In genomic region chr1:95924684-95925083, GRCh38 we compare ENCODE assay signal across 8 cellular contexts.
"Had no signal": no experiment of that assay in that cellular context is flagged by ENCODE, and none has a peak within 500 bp of the region (broad histone marks: within the 10 kb centered on the region; RNA-seq: fewer than 3 reads in every experiment).

No MANE protein-coding gene starts in this region.

- H2AFZ ChIP-seq: GM23248, GM23338 had no signal

- FAIRE-seq: H54 had no signal

- DNase-seq: GM23248, H7, H9, HFFc6 had no signal

- H3K4me1 ChIP-seq: HAP-1 had no signal

- H3K4me3 ChIP-seq: GM23248, GM23338, HAP-1 had no signal

- H3K4me2 ChIP-seq: GM23338 had no signal

- H3K9me3 ChIP-seq: HAP-1 had no signal

- H3K9ac ChIP-seq: GM23248 had no signal

- ATAC-seq: GM23338, HCT116 had no signal

- H3K27ac ChIP-seq: GM23248 had no signal

- H3K36me3 ChIP-seq: HAP-1 had no signal
